Comparison of ENCODE assay signal across 8 cellular contexts in the genomic region with DNA sequence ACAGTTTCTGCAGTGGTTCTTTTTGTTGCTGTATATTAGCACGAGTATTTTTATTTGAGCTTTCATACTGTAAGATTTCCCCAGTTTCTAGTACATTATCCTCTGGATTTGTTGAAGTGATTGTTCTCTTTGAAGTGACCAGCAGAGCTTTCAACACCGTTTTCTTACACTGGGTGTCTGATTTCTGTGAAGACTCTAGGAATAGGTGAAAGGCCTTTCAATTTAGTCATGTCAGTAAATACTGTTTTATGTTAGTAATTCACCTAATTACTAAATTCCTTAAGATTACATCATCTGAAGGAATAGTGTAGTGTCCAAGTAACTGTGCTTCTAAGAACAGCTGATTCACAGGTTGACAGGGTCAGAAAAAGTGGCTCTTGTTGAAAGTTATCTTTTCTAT. TPM values are rescaled to one million over a fixed set of nuclear protein-coding genes. Genes with fewer than 3 reads are reported as not detected.
A peak's percentile ranks its signal among the peaks of the same experiment; 100 is the strongest.
DNase-seq lines count a peak whose midpoint lies in the region; ATAC-seq and TF ChIP-seq lines count a peak whose summit lies in the region.

No MANE protein-coding gene starts in this region.

- no peak for ATAC-seq in natural killer cell
- no peak for ATAC-seq in HG03457 (IDR thresholded peaks at IDR 0.05; ENCODE audit: unreplicated experiment)
- no peak for ATAC-seq in HG03175 (IDR thresholded peaks at IDR 0.05; ENCODE audit: unreplicated experiment)

- H3K27me3 Mint-ChIP-seq in Caco-2 (ENCODE audit: insufficient read depth, unreplicated experiment) (no peaks in the 10 kb centered on the region), natural killer cell (ENCODE audit: low read depth in 2 of 2) (no peaks in the 10 kb centered on the region)

- TF ChIP-seq CTCF in Caco-2 (IDR thresholded peaks at IDR 0.05; ENCODE audit: insufficient read depth in 1 of 2, low read depth in 1 of 2, low read length in 1 of 2, severe bottlenecking in 1 of 2, unreplicated experiment in 1 of 2): no peak
- no peak for TF ChIP-seq CTCF in NB4 (IDR thresholded peaks at IDR 0.05; ENCODE audit: low read depth, low read length)
- TF ChIP-seq CTCF in natural killer cell (IDR thresholded peaks at IDR 0.05): no peak

- CTCF ChIA-PET in Caco-2 (lab: Charles Lee): interaction anchor here (1.4 kb wide), 1 partner anchor 127 kb away, joined by 4 read pairs; no protein-coding TSS in a partner anchor

- POLR2A ChIA-PET in Caco-2 (lab: Charles Lee): no interaction called here

- H3K4me3 ChIP-seq in Caco-2 (ENCODE audit: low read depth, low read length): peak overlapping the region; percentile 98
- peak overlapping the region; percentile 92 for H3K4me3 ChIP-seq in NB4 (ENCODE audit: low read depth, low read length)

- intact Hi-C loops in Caco-2 (cut with micrococcal nuclease; ENCODE audit: unreplicated experiment): loop anchor here (2.0 kb wide), 1 partner anchor 60 kb away; no protein-coding TSS in a partner anchor
- intact Hi-C loops in natural killer cell (cut with micrococcal nuclease): no loop called here

- H3K27me3 ChIP-seq in Caco-2 (replicated peaks; ENCODE audit: control insufficient read depth, insufficient read depth, low read length): no peaks in the 10 kb centered on the region

- TF ChIP-seq POLR2A in NB4 (IDR thresholded peaks at IDR 0.05; ENCODE audit: extremely low read depth, insufficient read length): no peak

- DNase-seq in Caco-2: no peak
- DNase-seq in NB4 (ENCODE audit: low read depth): no peak
- peak; percentile 16 for DNase-seq in dedifferentiated amniotic fluid mesenchymal stem cell (ENCODE audit: extremely low spot score)
- DNase-seq in natural killer cell: no peak
- no peak for DNase-seq in SK-N-DZ (ENCODE audit: low spot score)
- DNase-seq in NCI-H345 (lab: John Stamatoyannopoulos, UW): no peak

- peaks cover 19% of the 10 kb centered on the region for H3K4me1 ChIP-seq in Caco-2

- no peaks in the 10 kb centered on the region for H3K36me3 ChIP-seq in Caco-2 (ENCODE audit: control insufficient read depth, insufficient read depth, low read length)

- H3K4me3 Mint-ChIP-seq in Caco-2 (ENCODE audit: unreplicated experiment) (peak overlapping the region; percentile 97), natural killer cell (peak overlapping the region; percentile 97)

- no peaks in the 10 kb centered on the region for H3K9me3 ChIP-seq in Caco-2

- H3K27ac Mint-ChIP-seq in Caco-2 (ENCODE audit: unreplicated experiment): peak overlapping the region; percentile 98
- peak overlapping the region; percentile 90 to 96 for H3K27ac Mint-ChIP-seq in natural killer cell

- H3K4me1 Mint-ChIP-seq in Caco-2 (ENCODE audit: low read depth, unreplicated experiment) (peaks cover 37% of the 10 kb centered on the region), natural killer cell (peaks cover 59 to 64% of the 10 kb centered on the region in 2 donors)

- BruUV-seq in Caco-2 (replicated peaks; lab: Mats Ljungman, UMichigan): no TSS peak

- H3K36me3 Mint-ChIP-seq in Caco-2 (ENCODE audit: insufficient read depth, unreplicated experiment): peaks cover 45% of the 10 kb centered on the region
- H3K36me3 Mint-ChIP-seq in natural killer cell: no peaks in the 10 kb centered on the region

- H3K9me3 Mint-ChIP-seq in Caco-2 (ENCODE audit: unreplicated experiment): no peaks in the 10 kb centered on the region
- no peaks in the 10 kb centered on the region for H3K9me3 Mint-ChIP-seq in natural killer cell

RNA-seq across cellular contexts. Expression of gene PPM1B, which starts 2.3 kb away (rescaled TPM):
- total RNA-seq in Caco-2 (2022): 82.9 and 85.4 TPM in 2 replicates
- 100 to 1,000 TPM in 1 of 3 donors, 10 to 100 TPM in 2; 79.9 to 102 (median 98.8) TPM for total RNA-seq in natural killer cell
- 26.7 and 29.7 TPM in 2 replicates for polyA plus RNA-seq in SK-N-DZ (2014; cell fraction: cytosol; rRNA removed)
- 19.2 and 21.8 TPM in 2 replicates for polyA plus RNA-seq in SK-N-DZ (2014; cell fraction: nucleus; rRNA removed)
